1 cellular context compared by ENCODE assay signal in the genomic region with DNA sequence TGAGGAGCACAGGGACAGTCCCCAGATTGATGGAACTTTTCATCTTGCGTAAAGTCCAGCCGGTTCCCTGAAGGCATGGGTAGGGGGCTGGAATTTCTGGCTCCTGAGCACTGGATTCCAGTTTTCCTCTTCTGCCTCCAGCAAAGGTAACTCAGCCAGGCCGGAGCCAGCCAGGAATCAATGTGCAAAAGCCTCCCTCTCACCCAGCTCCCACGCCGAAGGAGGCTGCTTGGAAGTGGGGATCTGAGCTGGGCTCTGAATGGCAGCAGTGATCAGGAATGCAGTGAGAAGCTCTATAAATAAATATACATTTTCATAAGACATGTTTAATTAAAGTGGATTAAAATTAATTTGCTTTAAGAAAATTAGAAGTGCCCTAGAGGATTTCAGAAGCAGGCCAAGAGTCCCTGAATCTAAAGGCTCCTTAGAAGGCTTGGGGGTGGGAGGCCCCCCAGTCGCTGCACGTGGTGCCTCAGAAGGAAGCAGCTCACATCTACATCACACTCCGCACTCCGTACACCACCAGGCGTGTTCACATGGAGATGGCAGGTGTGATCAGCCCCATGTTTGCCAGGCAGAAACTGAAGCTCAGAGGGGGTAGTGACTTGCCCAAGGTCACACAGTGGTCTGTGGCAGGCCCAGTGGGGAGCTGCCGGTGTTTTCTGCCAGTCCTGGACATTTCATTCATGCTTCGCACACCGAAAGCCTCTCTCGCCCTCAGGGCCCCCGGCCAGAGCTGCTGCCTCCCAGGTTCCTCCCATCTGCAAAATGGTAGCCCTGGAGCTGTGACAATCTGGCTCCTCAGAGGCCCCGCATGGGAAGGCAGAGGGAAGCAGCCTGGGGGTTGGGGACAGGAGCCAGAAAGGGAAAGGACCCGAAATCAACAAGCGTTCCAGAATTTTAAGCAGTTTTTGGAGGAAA.
TF ChIP-seq lines count a peak whose summit lies in the region.

No MANE protein-coding gene starts in this region.

TF ChIP-seq in H1, 55 proteins besides CTCF, POLR2A, EP300 and RAD21 (continued from another document):
- TF ChIP-seq, protein P1, sequence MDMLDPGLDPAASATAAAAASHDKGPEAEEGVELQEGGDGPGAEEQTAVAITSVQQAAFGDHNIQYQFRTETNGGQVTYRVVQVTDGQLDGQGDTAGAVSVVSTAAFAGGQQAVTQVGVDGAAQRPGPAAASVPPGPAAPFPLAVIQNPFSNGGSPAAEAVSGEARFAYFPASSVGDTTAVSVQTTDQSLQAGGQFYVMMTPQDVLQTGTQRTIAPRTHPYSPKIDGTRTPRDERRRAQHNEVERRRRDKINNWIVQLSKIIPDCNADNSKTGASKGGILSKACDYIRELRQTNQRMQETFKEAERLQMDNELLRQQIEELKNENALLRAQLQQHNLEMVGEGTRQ (IDR thresholded peaks at IDR 0.05; ENCODE audit: low read length) = no peak
- TF ChIP-seq SRF (IDR thresholded peaks at IDR 0.05; ENCODE audit: low read depth, low read length) (no peak), GTF2F1 (IDR thresholded peaks at IDR 0.05; ENCODE audit: borderline replicate concordance, low read depth, low read length) (no peak), HDAC2 (IDR thresholded peaks at IDR 0.05; ENCODE audit: borderline replicate concordance in 1 of 2, low read depth in 2 of 2, low read length in 2 of 2) (no peak), SP2 (IDR thresholded peaks at IDR 0.05; ENCODE audit: low read length) (no peak)
